27 cellular contexts compared by ENCODE assay signal in the genomic region with DNA sequence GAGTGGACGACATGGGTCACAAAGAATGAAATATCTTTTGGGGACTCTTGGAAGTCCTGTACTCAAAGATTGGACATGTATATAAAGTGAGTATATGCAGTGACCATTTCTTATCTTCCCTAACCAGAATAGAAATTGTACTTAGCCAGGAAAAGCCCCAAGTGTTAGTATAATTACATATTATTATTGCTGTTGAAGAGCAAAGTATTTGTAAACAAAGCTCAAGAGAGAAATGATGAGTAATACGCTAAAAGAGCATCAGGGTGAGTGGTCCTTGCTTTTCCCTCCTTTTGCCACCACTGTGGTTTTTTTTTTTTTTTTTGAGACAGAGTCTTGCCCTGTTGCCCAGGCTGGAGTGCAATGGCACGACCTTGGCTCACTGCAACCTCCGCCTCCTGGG.
"Had no signal": no experiment of that assay in that cellular context is flagged by ENCODE, and none has a peak within 500 bp of the region (broad histone marks: within the 10 kb centered on the region; RNA-seq: fewer than 3 reads in every experiment).

No MANE protein-coding gene starts in this region.

- H2AFZ ChIP-seq: hepatocyte had no signal

- H3K36me3 ChIP-seq: brain microvascular endothelial cell, esophagus muscularis mucosa, gastrocnemius medialis, heart right ventricle, WERI-Rb-1 had no signal

- H3K4me3 ChIP-seq: coronary artery, esophagus muscularis mucosa, gastrocnemius medialis, heart right ventricle, hepatocyte had no signal

- H3K27ac ChIP-seq: brain microvascular endothelial cell, coronary artery, esophagus muscularis mucosa, foreskin keratinocyte, gastrocnemius medialis, WERI-Rb-1 had no signal

- DNase-seq: activated B cell treated with CpG ODN at 0.5 μM for 24 hours; activated CD4-positive, alpha-beta T cell treated with anti-CD3 and anti-CD28 coated beads for 48 hours; activated CD4-positive, alpha-beta T cell treated with anti-CD3 and anti-CD28 coated beads, Interleukin-2, amount 50 U/mL, for 1 hour; activated CD4-positive, alpha-beta T cell treated with anti-CD3 and anti-CD28 coated beads, Interleukin-2, amount 50 U/mL, for 48 hours; activated CD8-positive, alpha-beta memory T cell treated with anti-CD3 and anti-CD28 coated beads for 24 hours; activated CD8-positive, alpha-beta T cell treated with anti-CD3 and anti-CD28 coated beads for 36 hours; activated effector memory CD4-positive, alpha-beta T cell treated with Interleukin-2 at 50 U/mL for 16 hours; activated gamma-delta T cell treated with Interleukin-2 at 50 U/mL for 16 hours; activated naive CD4-positive, alpha-beta T cell treated with anti-CD3 and anti-CD28 coated beads, Interleukin-2, amount 50 U/mL, for 16 hours; activated naive CD4-positive, alpha-beta T cell treated with Interleukin-2 at 50 U/mL for 16 hours; activated T-cell treated with anti-CD3 and anti-CD28 coated beads, Interleukin-2, amount 50 U/mL, for 4 hours; amniotic stem cell; anterior cingulate cortex; brain microvascular endothelial cell; effector CD4-positive, alpha-beta T cell; effector memory CD8-positive, alpha-beta T cell; erythroblast; foreskin keratinocyte; gastrocnemius medialis; heart right ventricle; T1000; WERI-Rb-1 had no signal

- H3K27me3 ChIP-seq: brain microvascular endothelial cell, esophagus muscularis mucosa, foreskin keratinocyte, gastrocnemius medialis, hepatocyte had no signal

- H3K9me3 ChIP-seq: esophagus muscularis mucosa, gastrocnemius medialis, heart right ventricle had no signal

- H3K4me1 ChIP-seq: esophagus muscularis mucosa, gastrocnemius medialis had no signal

- H3K4me2 ChIP-seq: hepatocyte had no signal

- ATAC-seq: activated CD4-positive, CD25-positive, alpha-beta regulatory T cell treated with anti-CD3 and anti-CD28 coated beads, Interleukin-2, amount 50 U/mL, for 24 hours; activated CD8-positive, alpha-beta T cell treated with anti-CD3 and anti-CD28 coated beads for 36 hours; activated T-cell treated with anti-CD3 and anti-CD28 coated beads, Interleukin-2, amount 50 U/mL, for 4 hours; activated T-helper 17 cell treated with anti-CD3 and anti-CD28 coated beads, Interleukin-2, amount 50 U/mL, for 72 hours; effector memory CD8-positive, alpha-beta T cell; foreskin keratinocyte; gastrocnemius medialis had no signal
